33 cellular contexts compared by ENCODE assay signal in the genomic region with DNA sequence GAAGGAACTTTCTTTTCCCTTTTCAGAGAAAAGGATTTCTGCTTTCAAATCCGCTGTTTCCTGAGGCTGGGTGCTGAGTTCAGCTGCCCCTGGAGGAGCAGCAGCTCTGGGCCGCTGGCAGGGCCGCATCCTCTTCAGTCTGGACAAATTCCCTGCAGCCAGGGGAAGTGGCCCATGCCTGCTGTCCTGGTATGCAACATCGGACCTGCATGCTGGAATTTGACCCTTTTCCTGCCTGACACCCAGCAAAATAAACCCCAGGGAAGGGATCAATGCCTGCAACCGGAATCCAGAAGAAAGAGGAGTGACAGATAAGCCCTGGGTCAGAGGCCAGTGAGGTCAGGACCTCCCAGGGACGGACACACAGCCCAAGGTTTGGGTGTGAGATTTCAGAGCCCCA. TPM values are rescaled to one million over a fixed set of nuclear protein-coding genes. Genes with fewer than 3 reads are reported as not detected.
DNase-seq lines count a peak whose midpoint lies in the region; ATAC-seq and TF ChIP-seq lines count a peak whose summit lies in the region.
"Had no signal": no experiment of that assay in that cellular context is flagged by ENCODE, and none has a peak within 500 bp of the region (broad histone marks: within the 10 kb centered on the region; RNA-seq: fewer than 3 reads in every experiment).

No MANE protein-coding gene starts in this region.

- no peak overlapping the region for H3K27ac ChIP-seq in neural progenitor cell
- no peak overlapping the region for H3K27ac ChIP-seq in CD8-positive, alpha-beta T cell (ENCODE audit: low read depth, low read length)
- no peak overlapping the region for H3K27ac ChIP-seq in effector memory CD4-positive, alpha-beta T cell (ENCODE audit: insufficient read depth, low read length, poor library complexity, severe bottlenecking)
- H3K27ac ChIP-seq: brain microvascular endothelial cell, PC-9, transverse colon had no signal

- H3K27me3 Mint-ChIP-seq in Caco-2 (ENCODE audit: insufficient read depth, unreplicated experiment): no peaks in the 10 kb centered on the region
- H3K27me3 Mint-ChIP-seq in neural progenitor cell (ENCODE audit: insufficient read depth, low read depth): peaks cover 13% of the 10 kb centered on the region
- H3K27me3 Mint-ChIP-seq in CD8-positive, alpha-beta T cell (ENCODE audit: low read depth): peaks cover 28% of the 10 kb centered on the region

- TF ChIP-seq CTCF in Caco-2 (IDR thresholded peaks at IDR 0.05; ENCODE audit: insufficient read depth in 1 of 2, low read depth in 1 of 2, low read length in 1 of 2, severe bottlenecking in 1 of 2, unreplicated experiment in 1 of 2) (no peak), neural progenitor cell (IDR thresholded peaks at IDR 0.05) (no peak)
- no peak for TF ChIP-seq CTCF in CD8-positive, alpha-beta T cell (IDR thresholded peaks at IDR 0.05)

- no peaks in the 10 kb centered on the region for H3K79me2 ChIP-seq in neural progenitor cell (ENCODE audit: low read depth)

- H3K4me3 ChIP-seq in Caco-2 (ENCODE audit: low read depth, low read length): no peak overlapping the region
- H3K4me3 ChIP-seq in neural progenitor cell: no peak overlapping the region
- no peak overlapping the region for H3K4me3 ChIP-seq in CD8-positive, alpha-beta T cell (ENCODE audit: low read depth, low read length)
- H3K4me3 ChIP-seq in effector memory CD4-positive, alpha-beta T cell (ENCODE audit: insufficient read depth, low read depth, low read length, poor library complexity, severe bottlenecking): no peak overlapping the region
- H3K4me3 ChIP-seq: A549, PC-9, transverse colon had no signal

- intact Hi-C loops in Caco-2 (cut with micrococcal nuclease; ENCODE audit: unreplicated experiment): loop anchor here (1.0 kb wide), 1 partner anchor 10 kb away; no protein-coding TSS in a partner anchor
- intact Hi-C loops in CD8-positive, alpha-beta T cell (cut with DNase I, micrococcal nuclease): no loop called here

- DNase-seq in Caco-2 (peak; percentile 80 to 89), MV-4-11 (lab: John Stamatoyannopoulos, UW) (peak; percentile 33), islet precursor cell (peak; percentile 86), neural progenitor cell (ENCODE audit: low spot score) (peak; percentile 56)
- no peak for DNase-seq in CD8-positive, alpha-beta T cell
- no peak for DNase-seq in effector memory CD4-positive, alpha-beta T cell
- no peak for DNase-seq in activated effector memory CD4-positive, alpha-beta T cell treated with anti-CD3 and anti-CD28 coated beads, Interleukin-2, amount 50 U/mL, for 16 hours
- DNase-seq: activated CD4-positive, alpha-beta T cell treated with anti-CD3 and anti-CD28 coated beads, Interleukin-2, amount 50 U/mL, for 1 hour; activated CD8-positive, alpha-beta memory T cell treated with anti-CD3 and anti-CD28 coated beads, Interleukin-2, amount 10 ng/mL, durations not matched to agents 7 days and 5 days; activated naive CD4-positive, alpha-beta T cell; activated T-cell treated with anti-CD3 and anti-CD28 coated beads, Interleukin-2, amount 50 U/mL, for 48 hours; AML-193; brain microvascular endothelial cell; DMS53; effector CD4-positive, alpha-beta T cell; kidney glomerular epithelial cell; NCI-H1092; NCI-H1694 treated with DMSO at 0.1 percent for 48 hours; NCI-H2171 treated with DMSO at 0.1 percent for 48 hours; NCI-H524; PC-9; SIG-M5; SW 1271; T1000; transverse colon had no signal

- peaks cover 12% of the 10 kb centered on the region for H3K9me3 ChIP-seq in Caco-2
- peaks cover 13% of the 10 kb centered on the region for H3K9me3 ChIP-seq in neural progenitor cell (ENCODE audit: low read depth)
- H3K9me3 ChIP-seq in CD8-positive, alpha-beta T cell (ENCODE audit: low read length): peaks cover 5% of the 10 kb centered on the region
- peaks cover 5% of the 10 kb centered on the region for H3K9me3 ChIP-seq in effector memory CD4-positive, alpha-beta T cell (ENCODE audit: control insufficient read depth, low read length)

- H4K20me1 ChIP-seq in neural progenitor cell (ENCODE audit: low read depth): no peaks in the 10 kb centered on the region

- H3K36me3 Mint-ChIP-seq in Caco-2 (ENCODE audit: insufficient read depth, unreplicated experiment): no peaks in the 10 kb centered on the region
- H3K36me3 Mint-ChIP-seq in neural progenitor cell: no peaks in the 10 kb centered on the region
- H3K36me3 Mint-ChIP-seq in CD8-positive, alpha-beta T cell: no peaks in the 10 kb centered on the region
- H3K36me3 Mint-ChIP-seq: activated CD8-positive, alpha-beta memory T cell treated with anti-CD3 and anti-CD28 coated beads, Interleukin-2, amount 10 ng/mL, durations not matched to agents 7 days and 5 days had no signal

- H3F3A ChIP-seq in neural progenitor cell (ENCODE audit: low read depth): peaks cover 12% of the 10 kb centered on the region

- POLR2A ChIA-PET in Caco-2 (lab: Charles Lee): interaction anchor here (0.5 to 0.6 kb wide), 2 partner anchors 8 to 202 kb away, joined by 3 to 4 read pairs; no protein-coding TSS in a partner anchor
- POLR2A ChIA-PET in CD8-positive, alpha-beta T cell (lab: Charles Lee): no interaction called here

- no peak overlapping the region for H3K4me3 Mint-ChIP-seq in Caco-2 (ENCODE audit: unreplicated experiment)
- no peak overlapping the region for H3K4me3 Mint-ChIP-seq in neural progenitor cell
- no peak overlapping the region for H3K4me3 Mint-ChIP-seq in CD8-positive, alpha-beta T cell
- H3K4me3 Mint-ChIP-seq: activated CD8-positive, alpha-beta memory T cell treated with anti-CD3 and anti-CD28 coated beads, Interleukin-2, amount 10 ng/mL, durations not matched to agents 7 days and 5 days; memory B cell had no signal

- H3K4me2 ChIP-seq in neural progenitor cell: no peak overlapping the region
- H3K4me2 ChIP-seq: A549, PC-9 had no signal

- no peak for ATAC-seq in CD8-positive, alpha-beta T cell
- ATAC-seq in GM21576 (IDR thresholded peaks at IDR 0.05; ENCODE audit: unreplicated experiment): no peak
- ATAC-seq: activated CD8-positive, alpha-beta memory T cell treated with anti-CD3 and anti-CD28 coated beads, Interleukin-2, amount 10 ng/mL, durations not matched to agents 7 days and 5 days had no signal

- H3K27me3 ChIP-seq in Caco-2 (replicated peaks; ENCODE audit: control insufficient read depth, insufficient read depth, low read length) (no peaks in the 10 kb centered on the region), neural progenitor cell (no peaks in the 10 kb centered on the region)
- H3K27me3 ChIP-seq in CD8-positive, alpha-beta T cell (ENCODE audit: insufficient read depth, low read length): no peaks in the 10 kb centered on the region
- no peaks in the 10 kb centered on the region for H3K27me3 ChIP-seq in effector memory CD4-positive, alpha-beta T cell (replicated peaks; ENCODE audit: control insufficient read depth, insufficient read depth, low read length, poor library complexity, severe bottlenecking)
- H3K27me3 ChIP-seq: brain microvascular endothelial cell, transverse colon had no signal

- H3K4me1 Mint-ChIP-seq in Caco-2 (ENCODE audit: low read depth, unreplicated experiment) (peaks cover 43% of the 10 kb centered on the region), neural progenitor cell (peaks cover 17% of the 10 kb centered on the region)
- peaks cover 15% of the 10 kb centered on the region for H3K4me1 Mint-ChIP-seq in CD8-positive, alpha-beta T cell (ENCODE audit: low read depth)
- H3K4me1 Mint-ChIP-seq: memory B cell had no signal

- H2AFZ ChIP-seq in neural progenitor cell (replicated peaks): no peak overlapping the region
- H2AFZ ChIP-seq: PC-9 had no signal

- CTCF ChIA-PET in Caco-2 (lab: Charles Lee): interaction anchor here (0.6 to 1.4 kb wide), 3 partner anchors 8 to 296 kb away, joined by 3 to 4 read pairs (median 3); no protein-coding TSS in a partner anchor
- CTCF ChIA-PET in CD8-positive, alpha-beta T cell (lab: Charles Lee): interaction anchor here (0.6 kb wide), 1 partner anchor 40 kb away, joined by 3 read pairs; no protein-coding TSS in a partner anchor

- H3K9ac ChIP-seq in neural progenitor cell: no peak overlapping the region

- peaks cover 14% of the 10 kb centered on the region for H3K9me3 Mint-ChIP-seq in Caco-2 (ENCODE audit: unreplicated experiment)
- H3K9me3 Mint-ChIP-seq in neural progenitor cell: peaks cover 21% of the 10 kb centered on the region
- H3K9me3 Mint-ChIP-seq in CD8-positive, alpha-beta T cell: peaks cover 5% of the 10 kb centered on the region

- H3K27ac Mint-ChIP-seq in Caco-2 (ENCODE audit: unreplicated experiment) (peak overlapping the region; percentile 86), neural progenitor cell (peak overlapping the region; percentile 57)
- no peak overlapping the region for H3K27ac Mint-ChIP-seq in CD8-positive, alpha-beta T cell
- H3K27ac Mint-ChIP-seq: activated CD8-positive, alpha-beta memory T cell treated with anti-CD3 and anti-CD28 coated beads, Interleukin-2, amount 10 ng/mL, durations not matched to agents 7 days and 5 days; memory B cell had no signal

- no TSS peak for BruUV-seq in Caco-2 (replicated peaks; lab: Mats Ljungman, UMichigan)

- peaks cover 24% of the 10 kb centered on the region for H3K4me1 ChIP-seq in Caco-2
- H3K4me1 ChIP-seq in neural progenitor cell: peaks cover 5% of the 10 kb centered on the region
- H3K4me1 ChIP-seq in CD8-positive, alpha-beta T cell (ENCODE audit: insufficient read depth, low read length): peaks cover 18% of the 10 kb centered on the region
- H3K4me1 ChIP-seq in effector memory CD4-positive, alpha-beta T cell (ENCODE audit: control insufficient read depth, insufficient read depth, low read length, poor library complexity, severe bottlenecking): no peaks in the 10 kb centered on the region
- H3K4me1 ChIP-seq: transverse colon had no signal

- H3K36me3 ChIP-seq in Caco-2 (ENCODE audit: control insufficient read depth, insufficient read depth, low read length): no peaks in the 10 kb centered on the region
- no peaks in the 10 kb centered on the region for H3K36me3 ChIP-seq in neural progenitor cell
- H3K36me3 ChIP-seq in CD8-positive, alpha-beta T cell (ENCODE audit: insufficient read depth, low read length): no peaks in the 10 kb centered on the region
- H3K36me3 ChIP-seq in effector memory CD4-positive, alpha-beta T cell (ENCODE audit: control insufficient read depth, insufficient read depth, low read length): no peaks in the 10 kb centered on the region
- H3K36me3 ChIP-seq: brain microvascular endothelial cell, transverse colon had no signal

RNA-seq across cellular contexts. Expression of a gene that starts 54.1 kb away (rescaled TPM):
- 0.12 TPM in 1 of 2 replicates, not detected in the other for total RNA-seq in Caco-2 (2022)
- 0.09 TPM in 1 of 2 replicates, not detected in the other for total RNA-seq in neural progenitor cell (ENCODE audit: low replicate concordance)
- not detected for total RNA-seq in CD8-positive, alpha-beta T cell
- total RNA-seq: activated CD8-positive, alpha-beta memory T cell treated with anti-CD3 and anti-CD28 coated beads, Interleukin-2, amount 10 ng/mL, durations not matched to agents 7 days and 5 days; epithelial cell of proximal tubule; fibroblast of villous mesenchyme; HT1080; LHCN-M2; myocyte; PC-9; transverse colon had no signal

Comparison
In these comparisons a context has a peak if more than half of its experiments do, and no peak if none do; other contexts are left out.
1. DNase-seq: peak in Caco-2 (2 of 2), MV-4-11 (single experiment), islet precursor cell (single experiment) and neural progenitor cell (single experiment); none in CD8-positive, alpha-beta T cell (0 of 7), effector memory CD4-positive, alpha-beta T cell (0 of 3) and activated effector memory CD4-positive, alpha-beta T cell treated with anti-CD3 and anti-CD28 coated beads, Interleukin-2, amount 50 U/mL, for 16 hours (single experiment).